ENCODE assay signal across 28 cellular contexts in the genomic region with DNA sequence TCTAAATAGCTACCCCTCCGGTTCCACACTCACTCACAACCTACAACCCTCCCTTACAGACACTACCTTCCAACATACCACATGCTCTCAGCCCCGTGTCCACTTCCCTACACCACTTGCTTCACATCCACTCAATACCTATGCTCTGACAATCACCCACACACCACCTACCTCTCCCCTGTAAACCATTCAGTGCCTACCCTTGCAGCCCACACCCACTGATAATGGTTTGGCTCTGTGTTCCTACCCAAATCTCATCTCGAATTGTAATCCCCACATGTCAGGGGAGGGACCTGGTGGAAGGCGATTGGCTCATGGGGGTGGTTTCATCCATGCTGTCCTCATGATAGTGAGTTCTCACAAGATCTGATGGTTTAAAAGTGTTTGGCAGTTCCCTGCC. TPM values are rescaled to one million over a fixed set of nuclear protein-coding genes. Genes with fewer than 3 reads are reported as not detected.
"Had no signal": no experiment of that assay in that cellular context is flagged by ENCODE, and none has a peak within 500 bp of the region (broad histone marks: within the 10 kb centered on the region; RNA-seq: fewer than 3 reads in every experiment).

No MANE protein-coding gene starts in this region.

- H3K9me3 Mint-ChIP-seq: activated naive CD4-positive, alpha-beta T cell treated with anti-CD3 and anti-CD28 coated beads, Interleukin-2, amount 50 U/mL, for 72 hours; activated naive CD8-positive, alpha-beta T cell treated with anti-CD3 and anti-CD28 coated beads, Interleukin-2, amount 50 U/mL, for 24 hours; central memory CD8-positive, alpha-beta T cell had no signal

- H3K36me3 ChIP-seq: ascending aorta, MG63 had no signal

- H3K9me3 ChIP-seq: ascending aorta, body of pancreas, MG63 had no signal

- H3K27ac Mint-ChIP-seq: activated CD4-positive, alpha-beta T cell treated with anti-CD3 and anti-CD28 coated beads for 36 hours; activated CD8-positive, alpha-beta T cell treated with anti-CD3 and anti-CD28 coated beads, Interleukin-2, amount 10 ng/mL, durations not matched to agents 7 days and 5 days; activated naive CD8-positive, alpha-beta T cell treated with anti-CD3 and anti-CD28 coated beads, Interleukin-2, amount 50 U/mL, for 24 hours had no signal

- H3K27me3 ChIP-seq: ascending aorta, body of pancreas, MG63 had no signal

- DNase-seq: activated CD4-positive, alpha-beta T cell treated with anti-CD3 and anti-CD28 coated beads for 36 hours; activated CD4-positive, alpha-beta T cell treated with anti-CD3 and anti-CD28 coated beads, Interleukin-2, amount 50 U/mL, for 1 hour; activated CD8-positive, alpha-beta memory T cell treated with anti-CD3 and anti-CD28 coated beads, Interleukin-2, amount 50 U/mL, for 48 hours; activated CD8-positive, alpha-beta T cell treated with anti-CD3 and anti-CD28 coated beads, Interleukin-2, amount 10 ng/mL, durations not matched to agents 7 days and 5 days; activated effector memory CD4-positive, alpha-beta T cell treated with anti-CD3 and anti-CD28 coated beads, Interleukin-2, amount 50 U/mL, for 16 hours; activated naive CD4-positive, alpha-beta T cell treated with Interleukin-2 at 50 U/mL for 16 hours; activated naive CD8-positive, alpha-beta T cell treated with anti-CD3 and anti-CD28 coated beads, Interleukin-2, amount 50 U/mL, for 24 hours; activated T-cell treated with anti-CD3 and anti-CD28 coated beads, Interleukin-2, amount 50 U/mL, for 1 hour; amniotic stem cell; body of pancreas; MG63; MV-4-11; NCI-H1092 treated with DMSO at 0.1 percent for 48 hours; NCI-H1417 treated with DMSO at 0.1 percent for 48 hours; NCI-H1694; NCI-H2029; NCI-H2107; NCI-H345; NCI-H510A; NCI-H526 treated with DMSO at 0.1 percent for 48 hours; SIG-M5; T-helper 1 cell had no signal

- H3K36me3 Mint-ChIP-seq: activated naive CD4-positive, alpha-beta T cell treated with anti-CD3 and anti-CD28 coated beads, Interleukin-2, amount 50 U/mL, for 72 hours had no signal

- ATAC-seq: activated CD8-positive, alpha-beta T cell treated with anti-CD3 and anti-CD28 coated beads, Interleukin-2, amount 10 ng/mL, durations not matched to agents 7 days and 5 days; body of pancreas had no signal

- H3K4me3 Mint-ChIP-seq: activated CD4-positive, alpha-beta T cell treated with anti-CD3 and anti-CD28 coated beads for 36 hours; activated CD8-positive, alpha-beta T cell treated with anti-CD3 and anti-CD28 coated beads, Interleukin-2, amount 10 ng/mL, durations not matched to agents 7 days and 5 days; activated naive CD8-positive, alpha-beta T cell treated with anti-CD3 and anti-CD28 coated beads, Interleukin-2, amount 50 U/mL, for 24 hours; central memory CD8-positive, alpha-beta T cell had no signal

- H3K4me1 ChIP-seq: ascending aorta, body of pancreas had no signal

- H3K4me1 Mint-ChIP-seq: central memory CD8-positive, alpha-beta T cell had no signal

- H3K4me3 ChIP-seq: ascending aorta, body of pancreas, MG63 had no signal

- H3K27me3 Mint-ChIP-seq: central memory CD8-positive, alpha-beta T cell had no signal

- H3K27ac ChIP-seq: ascending aorta, body of pancreas, VCaP had no signal

RNA-seq across cellular contexts. Expression of gene TMC2, which starts 17.8 kb away (rescaled TPM):
- total RNA-seq: activated CD4-positive, alpha-beta T cell treated with anti-CD3 and anti-CD28 coated beads for 36 hours; activated CD8-positive, alpha-beta T cell treated with anti-CD3 and anti-CD28 coated beads, Interleukin-2, amount 10 ng/mL, durations not matched to agents 7 days and 5 days; activated naive CD4-positive, alpha-beta T cell treated with anti-CD3 and anti-CD28 coated beads, Interleukin-2, amount 50 U/mL, for 72 hours; ascending aorta; RPMI7951; T-helper 2 cell treated with Interferon-gamma antibody and Interleukin-4, amounts not matched to agents 100 ng/mL and 5 ng/mL, for 36 hours had no signal
